Comparison of ENCODE assay signal across 23 cellular contexts in genomic region chr11:8608646-8609045, GRCh38. TPM values are rescaled to one million over a fixed set of nuclear protein-coding genes. Genes with fewer than 3 reads are reported as not detected.
DNase-seq lines count a peak whose midpoint lies in the region; ATAC-seq and TF ChIP-seq lines count a peak whose summit lies in the region.
"Had no signal": no experiment of that assay in that cellular context is flagged by ENCODE, and none has a peak within 500 bp of the region (broad histone marks: within the 10 kb centered on the region; RNA-seq: fewer than 3 reads in every experiment).

No MANE protein-coding gene starts in this region.

- no peak overlapping the region for H3K27ac Mint-ChIP-seq in endodermal cell
- H3K27ac Mint-ChIP-seq in CD4-positive, alpha-beta T cell, result no peak overlapping the region
- H3K27ac Mint-ChIP-seq: activated CD8-positive, alpha-beta memory T cell treated with anti-CD3 and anti-CD28 coated beads, Interleukin-2, amount 10 ng/mL, durations not matched to agents 7 days and 5 days; naive thymus-derived CD8-positive, alpha-beta T cell; progenitor cell of endocrine pancreas had no signal

- WGBS in endodermal cell (ENCODE audit: insufficient coverage in 1 of 2, insufficient read length in 1 of 2), 2 experiments, result 95 to 100% methylated on average over 1 of the region's 1 CpG

- intact Hi-C loops in Panc1 (cut with micrococcal nuclease; ENCODE audit: unreplicated experiment), result no loop called here
- intact Hi-C loops in CD4-positive, alpha-beta T cell (cut with DNase I, micrococcal nuclease), result no loop called here

- H3K27me3 ChIP-seq in Panc1 (ENCODE audit: control insufficient read depth, insufficient read depth, low read length) (peaks cover 2% of the 10 kb centered on the region; the same call in 1 of the 2 replicates), endodermal cell (ENCODE audit: control insufficient read depth, insufficient read depth, low read length, poor library complexity, severe bottlenecking) (no peaks in the 10 kb centered on the region)
- H3K27me3 ChIP-seq in CD4-positive, alpha-beta T cell (ENCODE audit: control insufficient read depth, insufficient read depth, low read length), result no peaks in the 10 kb centered on the region
- H3K27me3 ChIP-seq: BLaER1 treated with 17β-estradiol and CSF1 and Interleukin-3, amounts not matched to agents 10 nM and 100 nM; esophagus squamous epithelium; upper lobe of right lung had no signal

- POLR2A ChIA-PET in Panc1 (lab: Charles Lee), result interaction anchor here (0.6 kb wide), 1 partner anchor 860 kb away, joined by 4 read pairs; no protein-coding TSS in a partner anchor
- POLR2A ChIA-PET in CD4-positive, alpha-beta T cell (lab: Charles Lee), result no interaction called here

- H3K36me3 ChIP-seq in Panc1 (ENCODE audit: control insufficient read depth, insufficient read depth, low read length), result no peaks in the 10 kb centered on the region
- H3K36me3 ChIP-seq in endodermal cell (ENCODE audit: control insufficient read depth, insufficient read depth, low read length), result no peaks in the 10 kb centered on the region
- H3K36me3 ChIP-seq: BLaER1 treated with 17β-estradiol and CSF1 and Interleukin-3, amounts not matched to agents 10 nM and 100 nM; SJCRH30; upper lobe of right lung had no signal

- no peak overlapping the region for H3K4me3 ChIP-seq in Panc1 (ENCODE audit: low read depth in 2 of 2, low read length in 2 of 2)
- H3K4me3 ChIP-seq in endodermal cell (ENCODE audit: low read length), result no peak overlapping the region
- H3K4me3 ChIP-seq: BLaER1 treated with 17β-estradiol and CSF1 and Interleukin-3, amounts not matched to agents 10 nM and 100 nM; esophagus squamous epithelium; SJCRH30; upper lobe of right lung had no signal

- H3K27ac ChIP-seq in Panc1 (ENCODE audit: low read length) (no peak overlapping the region), endodermal cell (ENCODE audit: low read depth, low read length) (no peak overlapping the region)
- H3K27ac ChIP-seq in CD4-positive, alpha-beta T cell (ENCODE audit: low read depth, low read length), result no peak overlapping the region
- H3K27ac ChIP-seq: 22Rv1; BLaER1 treated with 17β-estradiol and CSF1 and Interleukin-3, amounts not matched to agents 10 nM and 100 nM; esophagus squamous epithelium; SJCRH30; upper lobe of right lung had no signal

- ATAC-seq in Panc1, result no peak
- no peak for ATAC-seq in CD4-positive, alpha-beta T cell (ENCODE audit: poor library complexity)
- ATAC-seq: activated CD8-positive, alpha-beta memory T cell treated with anti-CD3 and anti-CD28 coated beads, Interleukin-2, amount 10 ng/mL, durations not matched to agents 7 days and 5 days; naive thymus-derived CD8-positive, alpha-beta T cell; upper lobe of right lung had no signal

- no peak overlapping the region for H3K9ac ChIP-seq in endodermal cell (ENCODE audit: extremely low read depth, low read length, poor library complexity, severe bottlenecking)
- H3K9ac ChIP-seq: BLaER1 treated with 17β-estradiol and CSF1 and Interleukin-3, amounts not matched to agents 10 nM and 100 nM had no signal

- DNase-seq in DMS53 (lab: John Stamatoyannopoulos, UW), result peak; percentile 15
- no peak for DNase-seq in DMS53 treated with DMSO at 0.1 percent for 48 hours (lab: John Stamatoyannopoulos, UW; ENCODE audit: unreplicated experiment)
- peak; percentile 7 for DNase-seq in Panc1 (ENCODE audit: low read depth, low spot score)
- DNase-seq in endodermal cell, result peak; percentile 10
- DNase-seq in myocyte (ENCODE audit: low read depth), result peak; percentile 50
- no peak for DNase-seq in midbrain (lab: John Stamatoyannopoulos, UW)
- no peak for DNase-seq in CD4-positive, alpha-beta T cell
- DNase-seq in NCI-H82 treated with DMSO at 0.1 percent for 48 hours (lab: John Stamatoyannopoulos, UW; ENCODE audit: unreplicated experiment), result no peak
- DNase-seq: activated CD4-positive, CD25-positive, alpha-beta regulatory T cell treated with anti-CD3 and anti-CD28 coated beads, Interleukin-2, amount 50 U/mL, for 72 hours; activated CD8-positive, alpha-beta memory T cell treated with anti-CD3 and anti-CD28 coated beads, Interleukin-2, amount 10 ng/mL, durations not matched to agents 7 days and 5 days; DND-41; esophagus squamous epithelium; Karpas-422; naive thymus-derived CD8-positive, alpha-beta T cell; NCI-H1417 treated with DMSO at 0.1 percent for 48 hours; NCI-H345; SJCRH30; stimulated activated naive CD4-positive, alpha-beta T cell treated with Interleukin-2 at 50 U/mL for 16 hours; T-helper 9 cell; upper lobe of right lung had no signal

- no peak overlapping the region for H3K4me3 Mint-ChIP-seq in endodermal cell
- no peak overlapping the region for H3K4me3 Mint-ChIP-seq in CD4-positive, alpha-beta T cell
- H3K4me3 Mint-ChIP-seq: activated CD8-positive, alpha-beta memory T cell treated with anti-CD3 and anti-CD28 coated beads, Interleukin-2, amount 10 ng/mL, durations not matched to agents 7 days and 5 days; naive thymus-derived CD8-positive, alpha-beta T cell had no signal

- TF ChIP-seq CTCF in Panc1 (IDR thresholded peaks at IDR 0.05) (no peak), endodermal cell (conservative IDR thresholded peaks at IDR 0.05) (no peak)
- no peak for TF ChIP-seq CTCF in CD4-positive, alpha-beta T cell (IDR thresholded peaks at IDR 0.05)

- H3K4me1 Mint-ChIP-seq in endodermal cell, result peaks cover 4% of the 10 kb centered on the region
- H3K4me1 Mint-ChIP-seq in CD4-positive, alpha-beta T cell (ENCODE audit: low read depth), result peaks cover 9% of the 10 kb centered on the region

- H3K36me3 Mint-ChIP-seq in endodermal cell (ENCODE audit: low read depth), result no peaks in the 10 kb centered on the region
- H3K36me3 Mint-ChIP-seq in CD4-positive, alpha-beta T cell (ENCODE audit: low read depth), result peaks cover 8% of the 10 kb centered on the region
- H3K36me3 Mint-ChIP-seq: activated CD8-positive, alpha-beta memory T cell treated with anti-CD3 and anti-CD28 coated beads, Interleukin-2, amount 10 ng/mL, durations not matched to agents 7 days and 5 days had no signal

- H3K4me1 ChIP-seq in Panc1 (ENCODE audit: control insufficient read depth, insufficient read depth, low read length) (no peaks in the 10 kb centered on the region), endodermal cell (ENCODE audit: control insufficient read depth, insufficient read depth, low read length) (peaks cover 4% of the 10 kb centered on the region)
- H3K4me1 ChIP-seq: SJCRH30 had no signal

- H3K27me3 Mint-ChIP-seq in endodermal cell (ENCODE audit: insufficient read depth), result no peaks in the 10 kb centered on the region
- peaks cover 16% of the 10 kb centered on the region for H3K27me3 Mint-ChIP-seq in CD4-positive, alpha-beta T cell

- CTCF ChIA-PET in Panc1 (lab: Charles Lee), result no interaction called here
- CTCF ChIA-PET in CD4-positive, alpha-beta T cell (lab: Charles Lee), result no interaction called here

- H3K9me3 Mint-ChIP-seq in endodermal cell, result no peaks in the 10 kb centered on the region
- H3K9me3 Mint-ChIP-seq in CD4-positive, alpha-beta T cell, result no peaks in the 10 kb centered on the region
- H3K9me3 Mint-ChIP-seq: naive thymus-derived CD8-positive, alpha-beta T cell had no signal

- H3K9me3 ChIP-seq in Panc1 (ENCODE audit: control insufficient read depth, insufficient read depth, low read depth, low read length), result no peaks in the 10 kb centered on the region
- no peaks in the 10 kb centered on the region for H3K9me3 ChIP-seq in endodermal cell (ENCODE audit: control insufficient read depth, low read length)
- no peaks in the 10 kb centered on the region for H3K9me3 ChIP-seq in CD4-positive, alpha-beta T cell (ENCODE audit: control insufficient read depth, low read length)
- H3K9me3 ChIP-seq: BLaER1 treated with 17β-estradiol and CSF1 and Interleukin-3, amounts not matched to agents 10 nM and 100 nM; esophagus squamous epithelium; SJCRH30; upper lobe of right lung had no signal

- no TSS peak for BruUV-seq in Panc1 (replicated peaks; lab: Mats Ljungman, UMichigan)

- in situ Hi-C loops in Panc1 (cut with HindIII; ENCODE audit: low pct_unique_long_range_greater_than_20kb, low sequenced_read_pairs), result no loop called here

RNA-seq across cellular contexts. Expression of gene STK33, which starts 14.6 kb away (rescaled TPM):
- 3.9 TPM for total RNA-seq in Panc1 (2021; ENCODE audit: unreplicated experiment)
- 1.5 TPM for polyA plus RNA-seq in Panc1 (2012; ENCODE audit: insufficient read length)
- 10 to 100 TPM; 22.7 to 26.8 TPM for total RNA-seq in endodermal cell
- polyA plus RNA-seq in endodermal cell (2013, experiment 1 of 2), result 21.2 TPM
- 19.9 TPM for polyA plus RNA-seq in endodermal cell (2013, experiment 2 of 2)
- 0.10 and 0.45 TPM in 2 replicates for total RNA-seq in myocyte
- polyA plus RNA-seq in myocyte (2012), result 0.04 TPM
- total RNA-seq in CD4-positive, alpha-beta T cell, result not detected

Comparison
In these comparisons a context has a peak if more than half of its experiments do, and no peak if none do; other contexts are left out.
1. DNase-seq: peak in DMS53 (single experiment), Panc1 (single experiment), endodermal cell (single experiment) and myocyte (single experiment); none in DMS53 treated with DMSO at 0.1 percent for 48 hours (single experiment), midbrain (single experiment), CD4-positive, alpha-beta T cell (0 of 10) and NCI-H82 treated with DMSO at 0.1 percent for 48 hours (single experiment).